Comparison of ENCODE assay signal across 21 cellular contexts in the genomic region with DNA sequence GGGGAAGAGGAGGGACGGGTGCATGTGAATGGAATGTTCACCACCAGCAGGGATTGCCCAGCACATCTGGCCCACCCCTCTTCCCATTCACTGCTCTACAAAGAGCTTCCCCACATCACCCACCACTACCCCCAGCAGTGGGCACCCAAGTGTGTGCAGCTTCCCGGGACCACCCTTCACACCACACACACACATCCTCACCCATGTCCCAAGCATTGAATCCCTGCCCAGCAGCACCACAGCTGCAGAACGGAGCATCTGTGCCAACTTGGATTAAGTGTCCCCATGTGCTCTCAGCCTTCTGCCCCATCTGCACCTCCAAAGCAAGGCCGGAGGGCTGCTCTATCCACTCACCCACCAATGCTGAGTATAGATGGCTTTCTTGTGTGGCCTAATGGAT.
"Had no signal": no experiment of that assay in that cellular context is flagged by ENCODE, and none has a peak within 500 bp of the region (broad histone marks: within the 10 kb centered on the region; RNA-seq: fewer than 3 reads in every experiment).

No MANE protein-coding gene starts in this region.

- H3K27ac ChIP-seq: VCaP had no signal

- ATAC-seq: activated CD4-positive, CD25-positive, alpha-beta regulatory T cell treated with anti-CD3 and anti-CD28 coated beads, Interleukin-2, amount 50 U/mL, for 24 hours; activated CD8-positive, alpha-beta memory T cell treated with anti-CD3 and anti-CD28 coated beads, Interleukin-2, amount 10 ng/mL, durations not matched to agents 7 days and 5 days; left lung had no signal

- H3K27me3 ChIP-seq: esophagus squamous epithelium, left lung, thyroid gland had no signal

- H3K4me1 Mint-ChIP-seq: activated CD8-positive, alpha-beta memory T cell treated with anti-CD3 and anti-CD28 coated beads, Interleukin-2, amount 10 ng/mL, durations not matched to agents 7 days and 5 days had no signal

- H3K27ac Mint-ChIP-seq: activated CD4-positive, alpha-beta memory T cell treated with anti-CD3 and anti-CD28 coated beads, Interleukin-2, amount 10 ng/mL, durations not matched to agents 7 days and 5 days; activated CD4-positive, alpha-beta T cell treated with anti-CD3 and anti-CD28 coated beads, Interleukin-2, amount 10 ng/mL, durations not matched to agents 24 days and 14 days; activated CD8-positive, alpha-beta memory T cell treated with anti-CD3 and anti-CD28 coated beads, Interleukin-2, amount 10 ng/mL, durations not matched to agents 7 days and 5 days; brain; nephron progenitor cell; stimulated activated naive CD8-positive, alpha-beta T cell treated with anti-CD3 and anti-CD28 coated beads, Interleukin-15, Interleukin-2, amounts not matched to agents 100 ng/mL and 50 ng/mL, for 24 hours had no signal

- H3K36me3 Mint-ChIP-seq: activated CD8-positive, alpha-beta memory T cell treated with anti-CD3 and anti-CD28 coated beads, Interleukin-2, amount 10 ng/mL, durations not matched to agents 7 days and 5 days; brain had no signal

- H3K36me3 ChIP-seq: esophagus squamous epithelium, left lung, thyroid gland had no signal

- H3K27me3 Mint-ChIP-seq: activated CD4-positive, alpha-beta T cell treated with anti-CD3 and anti-CD28 coated beads, Interleukin-2, amount 10 ng/mL, durations not matched to agents 24 days and 14 days; activated CD8-positive, alpha-beta memory T cell treated with anti-CD3 and anti-CD28 coated beads, Interleukin-2, amount 10 ng/mL, durations not matched to agents 7 days and 5 days; stimulated activated naive CD8-positive, alpha-beta T cell treated with anti-CD3 and anti-CD28 coated beads, Interleukin-15, Interleukin-2, amounts not matched to agents 100 ng/mL and 50 ng/mL, for 24 hours had no signal

- H3K4me3 ChIP-seq: esophagus squamous epithelium, left lung, thyroid gland had no signal

- DNase-seq: activated CD4-positive, alpha-beta memory T cell treated with anti-CD3 and anti-CD28 coated beads, Interleukin-2, amount 10 ng/mL, durations not matched to agents 7 days and 5 days; activated CD4-positive, alpha-beta T cell treated with anti-CD3 and anti-CD28 coated beads, Interleukin-2, amount 10 ng/mL, durations not matched to agents 24 days and 14 days; activated CD8-positive, alpha-beta memory T cell treated with anti-CD3 and anti-CD28 coated beads, Interleukin-2, amount 10 ng/mL, durations not matched to agents 7 days and 5 days; activated gamma-delta T cell; activated naive CD4-positive, alpha-beta T cell treated with anti-CD3 and anti-CD28 coated beads, Interleukin-2, amount 50 U/mL, for 16 hours; activated T-cell treated with anti-CD3 and anti-CD28 coated beads for 4 hours; caudate nucleus; esophagus squamous epithelium; kidney; left lung; nephron progenitor cell; posterior cingulate gyrus; retina; SK-N-SH; stimulated activated CD4-positive, alpha-beta T cell treated with anti-CD3 and anti-CD28 coated beads, Interleukin-12 subunit alpha, Interleukin-12 subunit beta, amount 100 ng/mL, for 4 hours; substantia nigra; thyroid gland had no signal

- H3K4me3 Mint-ChIP-seq: activated CD4-positive, alpha-beta memory T cell treated with anti-CD3 and anti-CD28 coated beads, Interleukin-2, amount 10 ng/mL, durations not matched to agents 7 days and 5 days; activated CD4-positive, alpha-beta T cell treated with anti-CD3 and anti-CD28 coated beads, Interleukin-2, amount 10 ng/mL, durations not matched to agents 24 days and 14 days; activated CD8-positive, alpha-beta memory T cell treated with anti-CD3 and anti-CD28 coated beads, Interleukin-2, amount 10 ng/mL, durations not matched to agents 7 days and 5 days; brain; nephron progenitor cell; stimulated activated naive CD8-positive, alpha-beta T cell treated with anti-CD3 and anti-CD28 coated beads, Interleukin-15, Interleukin-2, amounts not matched to agents 100 ng/mL and 50 ng/mL, for 24 hours had no signal

- H3K9me3 ChIP-seq: esophagus squamous epithelium, left lung, SK-N-SH, thyroid gland had no signal

- H3K4me1 ChIP-seq: thyroid gland had no signal

- H3K9me3 Mint-ChIP-seq: brain; nephron progenitor cell; stimulated activated naive CD8-positive, alpha-beta T cell treated with anti-CD3 and anti-CD28 coated beads, Interleukin-15, Interleukin-2, amounts not matched to agents 100 ng/mL and 50 ng/mL, for 24 hours had no signal
